In the genomic region with DNA sequence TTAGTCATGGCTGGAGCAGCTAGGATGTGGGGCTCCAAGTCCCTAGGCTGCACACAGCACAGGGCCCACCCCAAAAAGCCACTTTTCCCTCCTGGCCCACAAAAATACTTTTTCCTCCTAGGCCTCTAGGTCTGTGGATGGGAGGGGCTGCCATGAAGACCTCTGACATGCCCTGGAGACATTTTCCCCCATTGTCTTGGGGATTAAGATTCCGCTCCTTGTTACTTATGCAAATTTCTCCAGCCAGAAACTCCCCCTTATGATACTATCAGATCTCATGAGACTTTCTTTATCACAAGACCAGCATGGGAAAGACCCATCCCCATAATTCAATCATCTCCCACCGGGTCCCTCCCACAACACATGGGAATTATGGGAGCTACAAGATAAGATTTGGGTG, we compare ENCODE assay signal across 7 cellular contexts.
"Had no signal": no experiment of that assay in that cellular context is flagged by ENCODE, and none has a peak within 500 bp of the region (broad histone marks: within the 10 kb centered on the region; RNA-seq: fewer than 3 reads in every experiment).

No MANE protein-coding gene starts in this region.

- H3K4me1 Mint-ChIP-seq: IgD-negative memory B cell had no signal

- H3K4me3 ChIP-seq: GM23248 had no signal

- DNase-seq: GM23248, GOT3, H7, HCEC 1CT had no signal

- H3K27ac Mint-ChIP-seq: IgD-negative memory B cell had no signal

- ATAC-seq: HepG2 had no signal

- H3K4me3 Mint-ChIP-seq: IgD-negative memory B cell had no signal

- H3K27ac ChIP-seq: GM23248, HL-60 had no signal

- H3K9ac ChIP-seq: GM23248 had no signal

- H2AFZ ChIP-seq: GM23248 had no signal
